ENCODE assay signal across 8 cellular contexts in genomic region chr4:140152760-140153418, GRCh38. TPM values are rescaled to one million over a fixed set of nuclear protein-coding genes. Genes with fewer than 3 reads are reported as not detected.
DNase-seq lines count a peak whose midpoint lies in the region; ATAC-seq, FAIRE-seq and TF ChIP-seq lines count a peak whose summit lies in the region.

No MANE protein-coding gene starts in this region.

- no peak for TF ChIP-seq CTCF in PC-3 (conservative IDR thresholded peaks at IDR 0.05; ENCODE audit: low read depth, low read length)
- TF ChIP-seq CTCF in neural progenitor cell (IDR thresholded peaks at IDR 0.05), result no peak
- no peak for TF ChIP-seq CTCF in thyroid gland (IDR thresholded peaks at IDR 0.05)

- DNase-seq in NCI-H1105 treated with DMSO at 0.1 percent for 48 hours (lab: John Stamatoyannopoulos, UW) (peak; percentile 38), NCI-H1105 (lab: John Stamatoyannopoulos, UW) (no peak), PC-3 (peak; percentile 32), germinal center (ENCODE audit: low spot score) (peak; percentile 25), neural progenitor cell (ENCODE audit: low spot score) (peak; percentile 71), thyroid gland (peak; percentile 71 to 73), H54 (ENCODE audit: insufficient read length, low spot score) (no peak)
- peak; percentile 48 for DNase-seq in activated naive CD4-positive, alpha-beta T cell treated with anti-CD3 and anti-CD28 coated beads for 36 hours

- POLR2A ChIA-PET in PC-3 (lab: Charles Lee; ENCODE audit: unreplicated experiment), result interaction anchor here (0.6 to 0.7 kb wide), 2 partner anchors 22 to 59 kb away, joined by 3 to 5 read pairs; no protein-coding TSS in a partner anchor

- H3K27me3 ChIP-seq in PC-3 (ENCODE audit: low read length), result no peaks in the 10 kb centered on the region
- no peaks in the 10 kb centered on the region for H3K27me3 ChIP-seq in neural progenitor cell
- H3K27me3 ChIP-seq in thyroid gland, result no peaks in the 10 kb centered on the region

- FAIRE-seq in H54 (lab: Jason Lieb, UNC), result no peak

- H3K9ac ChIP-seq in PC-3 (ENCODE audit: low read length) (peak overlapping the region; percentile 96), neural progenitor cell (peak overlapping the region; percentile 15)

- intact Hi-C loops in PC-3 (cut with micrococcal nuclease), result loop anchor here (1.0 to 5.0 kb wide), 4 partner anchors 90 to 496 kb away; no protein-coding TSS in a partner anchor
- intact Hi-C loops in activated naive CD4-positive, alpha-beta T cell treated with anti-CD3 and anti-CD28 coated beads for 36 hours (cut with micrococcal nuclease), result loop anchor here (1.0 to 5.0 kb wide), 9 partner anchors 57 to 976 kb away; partner anchors contain the start of genes ELF2, ELMOD2, NAA15 and NDUFC1
- intact Hi-C loops in thyroid gland (cut with DNase I), result loop anchor here (2.0 to 10.0 kb wide), 3 partner anchors 100 to 416 kb away; partner anchors contain the start of gene SCOC

- CTCF ChIA-PET in PC-3 (lab: Charles Lee), result interaction anchor here (0.6 kb wide), 1 partner anchor 250 kb away, joined by 3 read pairs; no protein-coding TSS in a partner anchor
- CTCF ChIA-PET in activated naive CD4-positive, alpha-beta T cell treated with anti-CD3 and anti-CD28 coated beads for 36 hours (lab: Charles Lee), result interaction anchor here (1.1 to 1.8 kb wide), 5 partner anchors 20 to 100 kb away, joined by 3 to 8 read pairs (median 3); no protein-coding TSS in a partner anchor

- ATAC-seq in PC-3, result no peak

- H3K4me1 ChIP-seq in PC-3 (ENCODE audit: insufficient read depth, low read length) (peaks cover 8% of the 10 kb centered on the region), neural progenitor cell (peaks cover 19% of the 10 kb centered on the region), thyroid gland (peaks cover 0 to 7% of the 10 kb centered on the region in 2 donors)

- TF ChIP-seq POLR2A in thyroid gland (IDR thresholded peaks at IDR 0.05) (peak in 1 of 2 donors; percentile 57), H54 (IDR thresholded peaks at IDR 0.05; ENCODE audit: low read depth, low read length) (no peak)

- peaks cover 20% of the 10 kb centered on the region for H3K27me3 Mint-ChIP-seq in activated naive CD4-positive, alpha-beta T cell treated with anti-CD3 and anti-CD28 coated beads for 36 hours (ENCODE audit: low read depth)
- H3K27me3 Mint-ChIP-seq in neural progenitor cell (ENCODE audit: insufficient read depth, low read depth), result peaks cover 6% of the 10 kb centered on the region

- no peaks in the 10 kb centered on the region for H3K36me3 Mint-ChIP-seq in activated naive CD4-positive, alpha-beta T cell treated with anti-CD3 and anti-CD28 coated beads for 36 hours (ENCODE audit: low read depth)
- H3K36me3 Mint-ChIP-seq in neural progenitor cell, result no peaks in the 10 kb centered on the region

- H3K4me3 ChIP-seq in PC-3 (ENCODE audit: low read length), result peak overlapping the region; percentile 88
- peak overlapping the region; percentile 92 for H3K4me3 ChIP-seq in neural progenitor cell
- H3K4me3 ChIP-seq in thyroid gland (replicated peaks in 1 of 3), result peak overlapping the region; percentile 85 to 91 (median 89)

- H3F3A ChIP-seq in PC-3 (ENCODE audit: low read length, unreplicated experiment), result no peaks in the 10 kb centered on the region
- peaks cover 44% of the 10 kb centered on the region for H3F3A ChIP-seq in neural progenitor cell (ENCODE audit: low read depth)

- H2AFZ ChIP-seq in PC-3 (ENCODE audit: low read length), result peak overlapping the region; percentile 83
- H2AFZ ChIP-seq in neural progenitor cell (replicated peaks), result peak overlapping the region; percentile 65

- H3K4me2 ChIP-seq in PC-3 (ENCODE audit: low read length), result peak overlapping the region; percentile 96
- H3K4me2 ChIP-seq in neural progenitor cell, result peak overlapping the region; percentile 92

- no peaks in the 10 kb centered on the region for H3K9me2 ChIP-seq in PC-3 (replicated peaks; ENCODE audit: low read length)

- no peaks in the 10 kb centered on the region for H3K9me3 ChIP-seq in PC-3 (ENCODE audit: low read length)
- no peaks in the 10 kb centered on the region for H3K9me3 ChIP-seq in neural progenitor cell (ENCODE audit: low read depth)
- no peaks in the 10 kb centered on the region for H3K9me3 ChIP-seq in thyroid gland

- H3K36me3 ChIP-seq in PC-3 (ENCODE audit: low read depth, low read length), result no peaks in the 10 kb centered on the region
- no peaks in the 10 kb centered on the region for H3K36me3 ChIP-seq in neural progenitor cell
- H3K36me3 ChIP-seq in thyroid gland, result no peaks in the 10 kb centered on the region

- H3K4me1 Mint-ChIP-seq in activated naive CD4-positive, alpha-beta T cell treated with anti-CD3 and anti-CD28 coated beads for 36 hours (ENCODE audit: low read depth), result peaks cover 34% of the 10 kb centered on the region
- peaks cover 27% of the 10 kb centered on the region for H3K4me1 Mint-ChIP-seq in neural progenitor cell

- no peaks in the 10 kb centered on the region for H3K9me3 Mint-ChIP-seq in activated naive CD4-positive, alpha-beta T cell treated with anti-CD3 and anti-CD28 coated beads for 36 hours
- no peaks in the 10 kb centered on the region for H3K9me3 Mint-ChIP-seq in neural progenitor cell

- 1 to 2% methylated on average over 9 to 26 of the region's 53 CpGs for WGBS in thyroid gland, 2 donors

- H3K4me3 Mint-ChIP-seq in activated naive CD4-positive, alpha-beta T cell treated with anti-CD3 and anti-CD28 coated beads for 36 hours, result peak overlapping the region; percentile 82
- peak overlapping the region; percentile 93 for H3K4me3 Mint-ChIP-seq in neural progenitor cell

- peak overlapping the region; percentile 93 for H3K27ac ChIP-seq in PC-3 (ENCODE audit: low read length)
- no peak overlapping the region for H3K27ac ChIP-seq in neural progenitor cell
- peak overlapping the region; percentile 98 to 100 (median 98) for H3K27ac ChIP-seq in thyroid gland

- H4K20me1 ChIP-seq in PC-3 (ENCODE audit: low read length) (no peaks in the 10 kb centered on the region), neural progenitor cell (ENCODE audit: low read depth) (no peaks in the 10 kb centered on the region)

- H3K27ac Mint-ChIP-seq in activated naive CD4-positive, alpha-beta T cell treated with anti-CD3 and anti-CD28 coated beads for 36 hours, result no peak overlapping the region
- H3K27ac Mint-ChIP-seq in neural progenitor cell, result peak overlapping the region; percentile 93

- peaks cover 40% of the 10 kb centered on the region for H3K79me2 ChIP-seq in PC-3 (ENCODE audit: low read length)
- H3K79me2 ChIP-seq in neural progenitor cell (ENCODE audit: low read depth), result peaks cover 36% of the 10 kb centered on the region

- BruUV-seq in PC-3 (replicated peaks; lab: Mats Ljungman, UMichigan), result no TSS peak

RNA-seq across cellular contexts. Expression of gene MAML3, which starts 1.1 kb away (rescaled TPM):
- 3.9 and 4.3 TPM in 2 replicates for total RNA-seq in PC-3 (2014; rRNA removed)
- under 1 TPM; 0.52 to 0.76 TPM for total RNA-seq in activated naive CD4-positive, alpha-beta T cell treated with anti-CD3 and anti-CD28 coated beads for 36 hours
- total RNA-seq in neural progenitor cell (ENCODE audit: low replicate concordance), result 13.5 and 14.4 TPM in 2 replicates
- 10 to 100 TPM in 2 of 4 donors, 1 to 10 TPM in 2; 5.7 to 14.1 (median 11.4) TPM for total RNA-seq in thyroid gland

Comparison
In these comparisons a context has a peak if more than half of its experiments do, and no peak if none do; other contexts are left out.
1. DNase-seq: peak in NCI-H1105 treated with DMSO at 0.1 percent for 48 hours (single experiment), PC-3 (single experiment), activated naive CD4-positive, alpha-beta T cell treated with anti-CD3 and anti-CD28 coated beads for 36 hours (single experiment), germinal center (single experiment), neural progenitor cell (single experiment) and thyroid gland (2 of 2); none in NCI-H1105 (single experiment) and H54 (single experiment).
2. Peak in every context shown above with its lines, with median percentiles within 50 percentile points of each other: H3K4me3 ChIP-seq.